In the genomic region with DNA sequence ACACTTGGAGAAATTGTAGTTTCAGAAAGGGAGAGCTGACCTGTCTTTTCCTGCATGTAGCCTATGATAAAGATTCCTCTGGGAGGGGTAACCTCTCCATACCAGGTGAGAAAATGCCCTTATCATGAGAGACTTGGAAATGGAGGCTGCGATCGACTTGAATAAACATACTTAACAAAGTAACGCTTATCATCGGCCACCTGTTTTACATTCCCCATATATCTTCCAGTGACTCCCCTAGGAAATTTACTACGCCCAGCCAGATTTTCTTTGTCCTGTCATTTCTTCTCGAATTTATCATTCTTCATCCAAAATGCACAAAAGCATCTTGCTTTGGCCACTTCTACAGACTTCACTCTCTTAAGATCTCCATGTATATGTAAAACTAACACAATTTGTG, we compare ENCODE assay signal across 1 cellular context.
TF ChIP-seq lines count a peak whose summit lies in the region.

No MANE protein-coding gene starts in this region.

TF ChIP-seq in HEK293, 187 proteins besides CTCF, POLR2A, EP300 and RAD21:
- TF ChIP-seq ZNF155 (tag by site-specific recombination; IDR thresholded peaks at IDR 0.05) (no peak), ZNF521 (tag by site-specific recombination; IDR thresholded peaks at IDR 0.05) (no peak), ZNF366 (tag by site-specific recombination; conservative IDR thresholded peaks at IDR 0.05) (no peak), ZNF664 (tag by site-specific recombination; IDR thresholded peaks at IDR 0.05) (no peak), ZNF114 (tag by site-specific recombination; IDR thresholded peaks at IDR 0.05) (no peak), ZNF311 (tag by site-specific recombination; IDR thresholded peaks at IDR 0.05; ENCODE audit: borderline replicate concordance) (no peak), ZNF654 (tag by site-specific recombination; IDR thresholded peaks at IDR 0.05; ENCODE audit: low read depth) (no peak), ZBTB21 (tag by site-specific recombination; IDR thresholded peaks at IDR 0.05) (no peak), ZNF146 (tag by site-specific recombination; IDR thresholded peaks at IDR 0.05) (no peak), ZNF133 (tag by site-specific recombination; IDR thresholded peaks at IDR 0.05) (no peak), ZNF302 (tag by site-specific recombination; IDR thresholded peaks at IDR 0.05; ENCODE audit: low read depth) (no peak), ZSCAN23 (tag by site-specific recombination; IDR thresholded peaks at IDR 0.05) (no peak), BCL11A (tag by site-specific recombination; IDR thresholded peaks at IDR 0.05; ENCODE audit: low read depth) (no peak)
- TF ChIP-seq, protein P1, sequence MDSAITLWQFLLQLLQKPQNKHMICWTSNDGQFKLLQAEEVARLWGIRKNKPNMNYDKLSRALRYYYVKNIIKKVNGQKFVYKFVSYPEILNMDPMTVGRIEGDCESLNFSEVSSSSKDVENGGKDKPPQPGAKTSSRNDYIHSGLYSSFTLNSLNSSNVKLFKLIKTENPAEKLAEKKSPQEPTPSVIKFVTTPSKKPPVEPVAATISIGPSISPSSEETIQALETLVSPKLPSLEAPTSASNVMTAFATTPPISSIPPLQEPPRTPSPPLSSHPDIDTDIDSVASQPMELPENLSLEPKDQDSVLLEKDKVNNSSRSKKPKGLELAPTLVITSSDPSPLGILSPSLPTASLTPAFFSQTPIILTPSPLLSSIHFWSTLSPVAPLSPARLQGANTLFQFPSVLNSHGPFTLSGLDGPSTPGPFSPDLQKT (IDR thresholded peaks at IDR 0.05; ENCODE audit: borderline replicate concordance, low read depth, low read length), result no peak
- TF ChIP-seq, protein P2, sequence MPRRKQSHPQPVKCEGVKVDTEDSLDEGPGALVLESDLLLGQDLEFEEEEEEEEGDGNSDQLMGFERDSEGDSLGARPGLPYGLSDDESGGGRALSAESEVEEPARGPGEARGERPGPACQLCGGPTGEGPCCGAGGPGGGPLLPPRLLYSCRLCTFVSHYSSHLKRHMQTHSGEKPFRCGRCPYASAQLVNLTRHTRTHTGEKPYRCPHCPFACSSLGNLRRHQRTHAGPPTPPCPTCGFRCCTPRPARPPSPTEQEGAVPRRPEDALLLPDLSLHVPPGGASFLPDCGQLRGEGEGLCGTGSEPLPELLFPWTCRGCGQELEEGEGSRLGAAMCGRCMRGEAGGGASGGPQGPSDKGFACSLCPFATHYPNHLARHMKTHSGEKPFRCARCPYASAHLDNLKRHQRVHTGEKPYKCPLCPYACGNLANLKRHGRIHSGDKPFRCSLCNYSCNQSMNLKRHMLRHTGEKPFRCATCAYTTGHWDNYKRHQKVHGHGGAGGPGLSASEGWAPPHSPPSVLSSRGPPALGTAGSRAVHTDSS (tag by site-specific recombination; IDR thresholded peaks at IDR 0.05), result no peak
